ENCODE assay signal across 4 cellular contexts in the genomic region with DNA sequence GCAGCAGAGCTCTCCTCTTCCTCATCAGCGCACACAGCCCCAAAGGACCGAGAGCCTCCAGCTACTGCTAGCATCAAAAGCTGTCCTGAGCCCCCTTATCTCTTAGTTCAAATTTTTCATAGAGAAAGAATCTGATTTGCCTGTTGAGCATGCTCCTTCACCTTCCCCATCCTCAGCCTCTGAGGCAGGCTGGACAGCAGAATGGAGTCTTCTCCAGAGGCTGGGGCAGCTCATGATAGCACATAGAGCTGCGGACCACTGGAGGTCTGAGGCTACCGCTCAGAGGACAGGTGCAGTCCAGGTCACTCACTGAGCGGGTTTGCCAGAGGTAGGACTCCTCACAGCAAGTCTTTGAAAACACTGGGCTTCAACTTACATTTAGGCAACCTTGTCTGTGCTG.
"Had no signal": no experiment of that assay in that cellular context is flagged by ENCODE, and none has a peak within 500 bp of the region (broad histone marks: within the 10 kb centered on the region; RNA-seq: fewer than 3 reads in every experiment).

No MANE protein-coding gene starts in this region.

- DNase-seq: H9, HCEC 1CT, IMR-90 had no signal

- H3K4me1 Mint-ChIP-seq: GM23338, H9 had no signal

- H3K4me3 ChIP-seq: GM23338 had no signal

- H3K4me3 Mint-ChIP-seq: GM23338, H9 had no signal

- H3K27ac Mint-ChIP-seq: GM23338, H9 had no signal

- ATAC-seq: GM23338 had no signal

- H3K4me2 ChIP-seq: GM23338 had no signal

- H2AFZ ChIP-seq: GM23338 had no signal

- H3K9me3 Mint-ChIP-seq: GM23338, H9 had no signal
